Comparison of ENCODE assay signal across 19 cellular contexts in genomic region chr9:107932036-107932435, GRCh38.
DNase-seq lines count a peak whose midpoint lies in the region; ATAC-seq and TF ChIP-seq lines count a peak whose summit lies in the region.
"Had no signal": no experiment of that assay in that cellular context is flagged by ENCODE, and none has a peak within 500 bp of the region (broad histone marks: within the 10 kb centered on the region; RNA-seq: fewer than 3 reads in every experiment).

No MANE protein-coding gene starts in this region.

- no peaks in the 10 kb centered on the region for H3K9me3 ChIP-seq in suprapubic skin
- no peaks in the 10 kb centered on the region for H3K9me3 ChIP-seq in sigmoid colon
- H3K9me3 ChIP-seq: BLaER1 treated with 17β-estradiol and CSF1 and Interleukin-3, amounts not matched to agents 10 nM and 100 nM; colonic mucosa; psoas muscle; upper lobe of left lung had no signal

- H3K27ac ChIP-seq in suprapubic skin (no peak overlapping the region), sigmoid colon (no peak overlapping the region)
- H3K27ac ChIP-seq: BLaER1 treated with 17β-estradiol and CSF1 and Interleukin-3, amounts not matched to agents 10 nM and 100 nM; colonic mucosa; psoas muscle; upper lobe of left lung had no signal

- 61% methylated on average over 1 of the region's 1 CpG for whole genome bisulfite sequencing in suprapubic skin
- 61 to 67% methylated on average over 1 of the region's 1 CpG for WGBS in sigmoid colon, 2 donors

- H3K36me3 ChIP-seq in suprapubic skin = no peaks in the 10 kb centered on the region
- no peaks in the 10 kb centered on the region for H3K36me3 ChIP-seq in sigmoid colon
- H3K36me3 ChIP-seq: BLaER1 treated with 17β-estradiol and CSF1 and Interleukin-3, amounts not matched to agents 10 nM and 100 nM; colonic mucosa; upper lobe of left lung had no signal

- TF ChIP-seq EP300 in suprapubic skin (IDR thresholded peaks at IDR 0.05) (no peak), sigmoid colon (IDR thresholded peaks at IDR 0.05) (no peak)

- intact Hi-C loops in sigmoid colon (cut with DNase I) = no loop called here

- H3K27me3 ChIP-seq in suprapubic skin (no peaks in the 10 kb centered on the region), sigmoid colon (no peaks in the 10 kb centered on the region)
- H3K27me3 ChIP-seq: BLaER1 treated with 17β-estradiol and CSF1 and Interleukin-3, amounts not matched to agents 10 nM and 100 nM; colonic mucosa; upper lobe of left lung had no signal

- no peak for ATAC-seq in GM21723 (IDR thresholded peaks at IDR 0.05; ENCODE audit: unreplicated experiment)
- ATAC-seq: activated CD8-positive, alpha-beta T cell treated with anti-CD3 and anti-CD28 coated beads, Interleukin-2, amount 10 ng/mL, durations not matched to agents 7 days and 5 days; psoas muscle had no signal

- DNase-seq in ELR (ENCODE audit: low read depth) (peak; percentile 62), amniotic epithelial cell (ENCODE audit: low read depth) (peak; percentile 76), fibroblast of peridontal ligament (ENCODE audit: extremely low read depth) (peak; percentile 87), stromal cell of bone marrow (ENCODE audit: low read depth) (peak; percentile 60), suprapubic skin (ENCODE audit: low spot score in 2 of 2) (no peak), sigmoid colon (no peak)
- DNase-seq: activated CD8-positive, alpha-beta T cell treated with anti-CD3 and anti-CD28 coated beads, Interleukin-2, amount 10 ng/mL, durations not matched to agents 7 days and 5 days; activated naive CD4-positive, alpha-beta T cell; activated T-cell treated with anti-CD3 and anti-CD28 coated beads, Interleukin-2, amount 50 U/mL, for 1 hour; colonic mucosa; immature natural killer cell; NCI-H1092; NCI-H2107; NCI-H510A; psoas muscle; T-helper 9 cell; upper lobe of left lung had no signal

- H3K4me3 ChIP-seq in suprapubic skin (no peak overlapping the region), sigmoid colon (no peak overlapping the region)
- H3K4me3 ChIP-seq: BLaER1 treated with 17β-estradiol and CSF1 and Interleukin-3, amounts not matched to agents 10 nM and 100 nM; colonic mucosa; psoas muscle; upper lobe of left lung had no signal

- TF ChIP-seq POLR2A in suprapubic skin (IDR thresholded peaks at IDR 0.05) (no peak), sigmoid colon (IDR thresholded peaks at IDR 0.05) (no peak)

- TF ChIP-seq CTCF in suprapubic skin (IDR thresholded peaks at IDR 0.05) (no peak), sigmoid colon (IDR thresholded peaks at IDR 0.05) (no peak)

- H3K4me1 ChIP-seq in suprapubic skin (peaks cover 18% of the 10 kb centered on the region), sigmoid colon (no peaks in the 10 kb centered on the region)
- H3K4me1 ChIP-seq: colonic mucosa, psoas muscle, upper lobe of left lung had no signal

Comparison
In these comparisons a context has a peak if more than half of its experiments do, and no peak if none do; other contexts are left out.
1. DNase-seq: peak in ELR (single experiment), amniotic epithelial cell (single experiment), fibroblast of peridontal ligament (single experiment) and stromal cell of bone marrow (single experiment); none in suprapubic skin (0 of 2) and sigmoid colon (single experiment).